ENCODE assay signal across 9 cellular contexts in the genomic region with DNA sequence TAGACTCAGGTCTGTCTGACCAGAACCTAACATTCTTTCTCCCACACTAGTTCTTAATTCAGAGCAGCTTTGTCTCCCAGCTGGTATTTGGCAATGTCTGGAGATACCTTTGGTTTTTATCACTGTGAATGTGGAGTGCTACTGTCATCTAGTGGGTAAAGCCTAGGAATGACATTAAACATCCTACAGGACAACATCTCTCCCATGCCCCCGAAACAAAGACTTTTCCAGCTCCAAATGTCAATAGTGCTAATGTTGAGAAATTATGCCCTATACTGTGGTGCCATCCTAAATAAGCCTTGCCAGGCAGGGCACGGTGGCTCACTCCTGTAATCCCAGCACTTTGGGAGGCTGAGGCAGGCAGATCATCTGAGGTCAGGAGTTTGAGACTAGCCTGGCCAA. TPM values are rescaled to one million over a fixed set of nuclear protein-coding genes. Genes with fewer than 3 reads are reported as not detected.
A peak's percentile ranks its signal among the peaks of the same experiment; 100 is the strongest.
DNase-seq lines count a peak whose midpoint lies in the region; ATAC-seq, FAIRE-seq and TF ChIP-seq lines count a peak whose summit lies in the region.
"Had no signal": no experiment of that assay in that cellular context is flagged by ENCODE, and none has a peak within 500 bp of the region (broad histone marks: within the 10 kb centered on the region; RNA-seq: fewer than 3 reads in every experiment).

No MANE protein-coding gene starts in this region.

- H3K4me1 ChIP-seq in pancreas, result peaks cover 1 to 8% (median 8%) of the 10 kb centered on the region in 3 donors

- H3K27ac Mint-ChIP-seq in activated T-helper 1 cell treated with anti-CD3 and anti-CD28 coated beads, Interleukin-12 subunit alpha, Interleukin-12 subunit beta, Interleukin-2, Interleukin-4 antibody, amounts not matched to agents 30 ng/mL and 10 ng/mL and 1 ng/mL, durations not matched to agents 14 hours and 24 hours and 36 hours, result no peak overlapping the region

- WGBS in pancreas, 2 donors, result 59 to 74% methylated on average over 2 of the region's 2 CpGs

- no peaks in the 10 kb centered on the region for H3K9me3 ChIP-seq in pancreas

- H3K4me3 ChIP-seq in pancreas, result no peak overlapping the region

- no peak overlapping the region for H3K27ac ChIP-seq in pancreas

- peaks cover 3% of the 10 kb centered on the region for H3K27me3 Mint-ChIP-seq in activated T-helper 1 cell treated with anti-CD3 and anti-CD28 coated beads, Interleukin-12 subunit alpha, Interleukin-12 subunit beta, Interleukin-2, Interleukin-4 antibody, amounts not matched to agents 30 ng/mL and 10 ng/mL and 1 ng/mL, durations not matched to agents 14 hours and 24 hours and 36 hours (ENCODE audit: insufficient read depth)

- no peak for FAIRE-seq in pancreas (lab: Jason Lieb, UNC)

- intact Hi-C loops in pancreas (cut with DNase I), result no loop called here
- intact Hi-C loops in activated T-helper 1 cell treated with anti-CD3 and anti-CD28 coated beads, Interleukin-12 subunit alpha, Interleukin-12 subunit beta, Interleukin-2, Interleukin-4 antibody, amounts not matched to agents 30 ng/mL and 10 ng/mL and 1 ng/mL, durations not matched to agents 14 hours and 24 hours and 36 hours (cut with micrococcal nuclease), result no loop called here

- H3K27me3 ChIP-seq in pancreas, result no peaks in the 10 kb centered on the region

- peak in 3 of 4 donors; percentile 18 to 31 (median 19) for TF ChIP-seq CTCF in pancreas (IDR thresholded peaks at IDR 0.05)

- ATAC-seq in pancreas, result peak in 3 of 4 donors; percentile 15 to 33 (median 28)

- H3K4me3 Mint-ChIP-seq in activated T-helper 1 cell treated with anti-CD3 and anti-CD28 coated beads, Interleukin-12 subunit alpha, Interleukin-12 subunit beta, Interleukin-2, Interleukin-4 antibody, amounts not matched to agents 30 ng/mL and 10 ng/mL and 1 ng/mL, durations not matched to agents 14 hours and 24 hours and 36 hours, result no peak overlapping the region

- DNase-seq in EL (peak; percentile 40), NCI-H2227 (lab: John Stamatoyannopoulos, UW; ENCODE audit: unreplicated experiment) (peak; percentile 16), dedifferentiated amniotic fluid mesenchymal stem cell (ENCODE audit: extremely low spot score) (peak; percentile 46), pancreas (no peak), AML-193 (lab: John Stamatoyannopoulos, UW) (no peak), middle frontal gyrus (ENCODE audit: extremely low spot score, low spot score) (no peak), cortex of kidney (lab: John Stamatoyannopoulos, UW) (no peak)
- DNase-seq in activated T-helper 1 cell treated with anti-CD3 and anti-CD28 coated beads, Interleukin-12 subunit alpha, Interleukin-12 subunit beta, Interleukin-2, Interleukin-4 antibody, amounts not matched to agents 30 ng/mL and 10 ng/mL and 1 ng/mL, durations not matched to agents 14 hours and 24 hours and 36 hours (ENCODE audit: low spot score), result no peak
- DNase-seq: activated T-cell treated with anti-CD3 and anti-CD28 coated beads for 4 hours had no signal

- H3K36me3 ChIP-seq in pancreas, result no peaks in the 10 kb centered on the region

- no peaks in the 10 kb centered on the region for H3K9me3 Mint-ChIP-seq in activated T-helper 1 cell treated with anti-CD3 and anti-CD28 coated beads, Interleukin-12 subunit alpha, Interleukin-12 subunit beta, Interleukin-2, Interleukin-4 antibody, amounts not matched to agents 30 ng/mL and 10 ng/mL and 1 ng/mL, durations not matched to agents 14 hours and 24 hours and 36 hours

- no peaks in the 10 kb centered on the region for H3K36me3 Mint-ChIP-seq in activated T-helper 1 cell treated with anti-CD3 and anti-CD28 coated beads, Interleukin-12 subunit alpha, Interleukin-12 subunit beta, Interleukin-2, Interleukin-4 antibody, amounts not matched to agents 30 ng/mL and 10 ng/mL and 1 ng/mL, durations not matched to agents 14 hours and 24 hours and 36 hours (ENCODE audit: low read depth)

- peaks cover 11% of the 10 kb centered on the region for H3K4me1 Mint-ChIP-seq in activated T-helper 1 cell treated with anti-CD3 and anti-CD28 coated beads, Interleukin-12 subunit alpha, Interleukin-12 subunit beta, Interleukin-2, Interleukin-4 antibody, amounts not matched to agents 30 ng/mL and 10 ng/mL and 1 ng/mL, durations not matched to agents 14 hours and 24 hours and 36 hours (ENCODE audit: low read depth)

RNA-seq across cellular contexts. Expression of gene TTPAL, which starts 4.2 kb away (rescaled TPM):
- 1 to 10 TPM; 5.0 to 8.2 (median 6.9) TPM for total RNA-seq in pancreas
- polyA plus RNA-seq in pancreas, result 1 to 10 TPM; 3.1 to 4.6 TPM
- 22.9 and 24.7 TPM in 2 replicates for total RNA-seq in activated T-helper 1 cell treated with anti-CD3 and anti-CD28 coated beads, Interleukin-12 subunit alpha, Interleukin-12 subunit beta, Interleukin-2, Interleukin-4 antibody, amounts not matched to agents 30 ng/mL and 10 ng/mL and 1 ng/mL, durations not matched to agents 14 hours and 24 hours and 36 hours

RNA-seq across cellular contexts. Expression of gene SERINC3, which starts 50.4 kb away (rescaled TPM):
- 10 to 100 TPM; 29.4 to 52.1 (median 39.1) TPM for total RNA-seq in pancreas
- polyA plus RNA-seq in pancreas, result 10 to 100 TPM; 14.5 to 26.5 TPM
- total RNA-seq in activated T-helper 1 cell treated with anti-CD3 and anti-CD28 coated beads, Interleukin-12 subunit alpha, Interleukin-12 subunit beta, Interleukin-2, Interleukin-4 antibody, amounts not matched to agents 30 ng/mL and 10 ng/mL and 1 ng/mL, durations not matched to agents 14 hours and 24 hours and 36 hours, result 51.3 and 54.6 TPM in 2 replicates

Comparison
In these comparisons a context has a peak if more than half of its experiments do, and no peak if none do; other contexts are left out.
1. DNase-seq: peak in EL (single experiment), NCI-H2227 (single experiment) and dedifferentiated amniotic fluid mesenchymal stem cell (single experiment); none in pancreas (0 of 6), AML-193 (0 of 2), middle frontal gyrus (single experiment), cortex of kidney (single experiment) and activated T-helper 1 cell treated with anti-CD3 and anti-CD28 coated beads, Interleukin-12 subunit alpha, Interleukin-12 subunit beta, Interleukin-2, Interleukin-4 antibody, amounts not matched to agents 30 ng/mL and 10 ng/mL and 1 ng/mL, durations not matched to agents 14 hours and 24 hours and 36 hours (single experiment).